ENCODE assay signal across 16 cellular contexts in the genomic region with DNA sequence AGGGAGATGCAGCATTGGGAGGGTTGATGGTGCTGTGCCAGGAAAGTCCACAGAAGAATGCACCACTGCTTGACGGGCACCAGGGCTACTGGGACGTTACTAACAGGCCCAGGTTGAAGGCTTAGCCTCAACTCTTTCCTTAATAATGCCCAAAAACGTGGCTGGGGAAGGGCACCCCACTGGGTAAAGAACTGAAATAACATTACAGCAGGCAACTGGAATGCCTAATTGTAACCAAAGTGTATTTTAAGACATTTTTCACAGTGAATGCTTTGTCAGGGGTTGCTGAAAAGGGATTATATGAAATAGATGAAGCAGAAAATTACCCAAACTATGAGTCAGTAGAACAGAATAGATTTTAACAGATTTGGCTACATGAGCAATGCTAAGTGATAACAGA.
DNase-seq lines count a peak whose midpoint lies in the region; TF ChIP-seq lines count a peak whose summit lies in the region.
"Had no signal": no experiment of that assay in that cellular context is flagged by ENCODE, and none has a peak within 500 bp of the region (broad histone marks: within the 10 kb centered on the region; RNA-seq: fewer than 3 reads in every experiment).

No MANE protein-coding gene starts in this region.

- H3K36me3 ChIP-seq in MG63 (peaks cover 14% of the 10 kb centered on the region), esophagus muscularis mucosa (no peaks in the 10 kb centered on the region), breast epithelium (no peaks in the 10 kb centered on the region)
- H3K36me3 ChIP-seq: BLaER1 had no signal

- no peaks in the 10 kb centered on the region for H3K36me3 Mint-ChIP-seq in nephron progenitor cell (ENCODE audit: low read depth)
- H3K36me3 Mint-ChIP-seq: CD8-positive, alpha-beta memory T cell had no signal

- H3K27me3 ChIP-seq in MG63 = no peaks in the 10 kb centered on the region
- H3K27me3 ChIP-seq in esophagus muscularis mucosa = no peaks in the 10 kb centered on the region
- H3K27me3 ChIP-seq in breast epithelium = no peaks in the 10 kb centered on the region
- H3K27me3 ChIP-seq: BLaER1 had no signal

- H3K9me3 Mint-ChIP-seq in nephron progenitor cell = no peaks in the 10 kb centered on the region
- H3K9me3 Mint-ChIP-seq: CD8-positive, alpha-beta memory T cell had no signal

- no peak overlapping the region for H3K27ac Mint-ChIP-seq in nephron progenitor cell
- H3K27ac Mint-ChIP-seq: CD8-positive, alpha-beta memory T cell had no signal

- H3K27me3 Mint-ChIP-seq in nephron progenitor cell (ENCODE audit: low read depth, poor library complexity) = peaks cover under 1% of the 10 kb centered on the region

- DNase-seq in MG63 = peak; percentile 81
- DNase-seq in astrocyte of the hippocampus (ENCODE audit: low read depth, low spot score) = peak; percentile 92
- peak; percentile 21 for DNase-seq in iris pigment epithelial cell (ENCODE audit: low read depth)
- DNase-seq in non-pigmented ciliary epithelial cell (ENCODE audit: low read depth) = peak; percentile 30
- DNase-seq in AML-193 (lab: John Stamatoyannopoulos, UW) = no peak
- DNase-seq in nephron progenitor cell = no peak
- no peak for DNase-seq in esophagus muscularis mucosa (ENCODE audit: extremely low spot score)
- DNase-seq in breast epithelium (ENCODE audit: low spot score in 2 of 2) = no peak
- DNase-seq: Caco-2; CD8-positive, alpha-beta memory T cell; DND-41; GDM1; GM23248; H7 had no signal

- intact Hi-C loops in esophagus muscularis mucosa (cut with DNase I) = no loop called here
- intact Hi-C loops in breast epithelium (cut with DNase I; ENCODE audit: low total_unique reads) = loop anchor here (10.0 kb wide), 1 partner anchor 400 kb away; no protein-coding TSS in a partner anchor

- H3K9me3 ChIP-seq in MG63 (0 out of 2 replicates have a peak, but pooled peaks cover 4% of the 10 kb centered on the region), esophagus muscularis mucosa (no peaks in the 10 kb centered on the region), breast epithelium (no peaks in the 10 kb centered on the region)
- H3K9me3 ChIP-seq: BLaER1, Caco-2 had no signal

- H3K4me1 ChIP-seq in esophagus muscularis mucosa (no peaks in the 10 kb centered on the region), breast epithelium (no peaks in the 10 kb centered on the region)
- H3K4me1 ChIP-seq: BLaER1, Caco-2 had no signal

- TF ChIP-seq CTCF in nephron progenitor cell (IDR thresholded peaks at IDR 0.05) (no peak), esophagus muscularis mucosa (IDR thresholded peaks at IDR 0.05) (no peak), breast epithelium (IDR thresholded peaks at IDR 0.05) (no peak)

- H3K4me3 Mint-ChIP-seq in nephron progenitor cell = no peak overlapping the region
- H3K4me3 Mint-ChIP-seq: CD8-positive, alpha-beta memory T cell had no signal

- H3K4me3 ChIP-seq in MG63 (no peak overlapping the region), esophagus muscularis mucosa (no peak overlapping the region), breast epithelium (no peak overlapping the region)
- H3K4me3 ChIP-seq: BLaER1, GM23248 had no signal

- H3K27ac ChIP-seq in esophagus muscularis mucosa (replicated peaks in 1 of 4) (no peak overlapping the region), breast epithelium (no peak overlapping the region)
- H3K27ac ChIP-seq: BLaER1, GM23248, HL-60 had no signal

- TF ChIP-seq EP300 in esophagus muscularis mucosa (IDR thresholded peaks at IDR 0.05) = no peak

- TF ChIP-seq POLR2A in esophagus muscularis mucosa (IDR thresholded peaks at IDR 0.05; ENCODE audit: low read depth) = no peak
- no peak for TF ChIP-seq POLR2A in breast epithelium (IDR thresholded peaks at IDR 0.05)

- WGBS in esophagus muscularis mucosa = 62% methylated on average over 3 of the region's 3 CpGs

- H3K4me1 Mint-ChIP-seq in nephron progenitor cell = peaks cover 11% of the 10 kb centered on the region
- H3K4me1 Mint-ChIP-seq: CD8-positive, alpha-beta memory T cell had no signal

Comparison
In these comparisons a context has a peak if more than half of its experiments do, and no peak if none do; other contexts are left out.
1. DNase-seq: peak in MG63 (single experiment), astrocyte of the hippocampus (single experiment), iris pigment epithelial cell (single experiment) and non-pigmented ciliary epithelial cell (single experiment); none in AML-193 (0 of 2), nephron progenitor cell (single experiment), esophagus muscularis mucosa (single experiment) and breast epithelium (0 of 2).